ENCODE assay signal across 16 cellular contexts in genomic region chr1:25583519-25584370, GRCh38.
"Had no signal": no experiment of that assay in that cellular context is flagged by ENCODE, and none has a peak within 500 bp of the region (broad histone marks: within the 10 kb centered on the region; RNA-seq: fewer than 3 reads in every experiment).

No MANE protein-coding gene starts in this region.

- H3K27me3 ChIP-seq: sigmoid colon, tibial artery had no signal

- ATAC-seq: activated T-cell treated with anti-CD3 and anti-CD28 coated beads, Interleukin-2, amount 50 U/mL, for 72 hours; left ventricle myocardium superior had no signal

- H3K4me3 ChIP-seq: sigmoid colon, tibial artery had no signal

- H3K9me3 ChIP-seq: sigmoid colon, tibial artery had no signal

- H3K27ac ChIP-seq: sigmoid colon, tibial artery had no signal

- H3K4me1 ChIP-seq: sigmoid colon had no signal

- DNase-seq: activated CD4-positive, alpha-beta T cell treated with anti-CD3 and anti-CD28 coated beads for 4 hours; activated CD8-positive, alpha-beta memory T cell treated with anti-CD3 and anti-CD28 coated beads, Interleukin-2, amount 50 U/mL, for 48 hours; activated gamma-delta T cell treated with Interleukin-2 at 50 U/mL for 16 hours; activated naive CD8-positive, alpha-beta T cell treated with anti-CD3 and anti-CD28 coated beads for 36 hours; activated T-cell treated with anti-CD3 and anti-CD28 coated beads, Interleukin-2, amount 50 U/mL, for 72 hours; anterior cingulate cortex; cortex of kidney; effector CD4-positive, alpha-beta T cell; foreskin melanocyte; head of caudate nucleus; kidney glomerular epithelial cell; left ventricle myocardium superior; mesendoderm; sigmoid colon; stimulated activated CD4-positive, alpha-beta T cell treated with anti-CD3 and anti-CD28 coated beads, Interleukin-12 subunit alpha, Interleukin-12 subunit beta, amount 100 ng/mL, for 4 hours; tibial artery had no signal

- H3K36me3 ChIP-seq: sigmoid colon, tibial artery had no signal
